In genomic region chr11:36345535-36346141, GRCh38 we compare ENCODE assay signal across 25 cellular contexts.
"Had no signal": no experiment of that assay in that cellular context is flagged by ENCODE, and none has a peak within 500 bp of the region (broad histone marks: within the 10 kb centered on the region; RNA-seq: fewer than 3 reads in every experiment).

No MANE protein-coding gene starts in this region.

- ATAC-seq: heart left ventricle; sciatic nerve; stimulated activated naive B cell treated with anti-CD40 and anti-IgM and Interleukin-4, amounts not matched to agents 10 μg/mL and 1 μg/mL and 100 μg/mL, for 72 hours; T-helper 17 cell; WTC11 had no signal

- H3K36me3 ChIP-seq: heart left ventricle, lower lobe of right lung, ovary, stomach, thyroid gland had no signal

- FAIRE-seq: bronchial epithelial cell, colon had no signal

- H3K4me3 ChIP-seq: heart left ventricle, lower lobe of right lung, ovary, skin epidermis, stomach, thyroid gland had no signal

- H3K27ac ChIP-seq: heart left ventricle, lower lobe of right lung, ovary, skin epidermis, stomach, thyroid gland had no signal

- H3K9me3 ChIP-seq: heart left ventricle, lower lobe of right lung, ovary, stomach, thyroid gland had no signal

- H3K27me3 ChIP-seq: heart left ventricle, ovary, thyroid gland had no signal

- DNase-seq: activated CD4-positive, alpha-beta T cell treated with anti-CD3 and anti-CD28 coated beads for 1 hour; activated CD4-positive, alpha-beta T cell treated with anti-CD3 and anti-CD28 coated beads, Interleukin-2, amount 50 U/mL, for 4 hours; activated CD8-positive, alpha-beta memory T cell treated with anti-CD3 and anti-CD28 coated beads for 24 hours; activated effector memory CD4-positive, alpha-beta T cell treated with Interleukin-2 at 50 U/mL for 16 hours; activated naive CD4-positive, alpha-beta T cell treated with Interleukin-2 at 50 U/mL for 16 hours; anterior cingulate cortex; effector memory CD4-positive, alpha-beta T cell; erythroblast; heart left ventricle; lower lobe of right lung; naive B cell; nephron progenitor cell; ovary; retina; stimulated activated CD4-positive, alpha-beta T cell treated with anti-CD3 and anti-CD28 coated beads, Interleukin-15, amount 100 ng/mL, for 24 hours; stimulated activated CD4-positive, alpha-beta T cell treated with anti-CD3 and anti-CD28 coated beads, Interleukin-2, amount 100 ng/mL, for 24 hours; stimulated activated naive B cell treated with anti-CD40 and anti-IgM and Interleukin-4, amounts not matched to agents 10 μg/mL and 1 μg/mL and 100 μg/mL, for 72 hours; stomach; T-helper 17 cell; thyroid gland had no signal

- H3K4me1 ChIP-seq: heart left ventricle, lower lobe of right lung, stomach, thyroid gland had no signal
